ENCODE assay signal across 1 cellular context in the genomic region with DNA sequence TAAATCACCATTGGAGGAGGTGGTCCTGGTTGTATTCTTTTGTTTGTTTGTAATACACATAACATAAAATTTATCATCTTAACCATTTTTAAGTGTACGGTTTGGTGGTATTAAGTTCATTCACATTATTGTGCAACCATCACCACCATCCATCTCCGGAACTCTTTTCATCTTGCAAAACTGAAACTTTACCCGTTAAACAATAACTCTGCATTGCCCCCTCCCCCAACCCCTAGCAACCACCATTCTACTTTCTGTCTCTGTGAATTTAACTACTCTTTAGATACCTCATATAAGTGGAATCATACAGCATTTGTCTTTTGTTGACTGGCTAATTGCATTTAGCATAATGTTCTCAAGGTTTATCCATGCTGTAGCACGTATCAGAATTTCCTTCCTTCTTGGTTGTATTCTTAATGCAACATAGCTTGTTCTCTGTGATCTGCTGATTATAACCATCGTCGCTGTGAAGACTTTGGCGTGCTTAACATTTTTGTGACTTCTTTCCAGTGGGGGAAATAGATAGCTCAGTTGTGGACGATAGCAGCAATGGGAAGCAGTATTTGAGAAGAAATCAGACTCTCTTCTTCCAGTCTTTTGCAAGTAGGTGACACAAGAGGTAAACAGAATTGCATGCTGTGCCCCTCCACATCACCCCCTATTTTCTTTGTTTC.
TF ChIP-seq lines count a peak whose summit lies in the region.

No MANE protein-coding gene starts in this region.

TF ChIP-seq in HepG2, 621 proteins besides CTCF, POLR2A, EP300 and RAD21 (continued from another document and continues in another):
- TF ChIP-seq, protein P1, sequence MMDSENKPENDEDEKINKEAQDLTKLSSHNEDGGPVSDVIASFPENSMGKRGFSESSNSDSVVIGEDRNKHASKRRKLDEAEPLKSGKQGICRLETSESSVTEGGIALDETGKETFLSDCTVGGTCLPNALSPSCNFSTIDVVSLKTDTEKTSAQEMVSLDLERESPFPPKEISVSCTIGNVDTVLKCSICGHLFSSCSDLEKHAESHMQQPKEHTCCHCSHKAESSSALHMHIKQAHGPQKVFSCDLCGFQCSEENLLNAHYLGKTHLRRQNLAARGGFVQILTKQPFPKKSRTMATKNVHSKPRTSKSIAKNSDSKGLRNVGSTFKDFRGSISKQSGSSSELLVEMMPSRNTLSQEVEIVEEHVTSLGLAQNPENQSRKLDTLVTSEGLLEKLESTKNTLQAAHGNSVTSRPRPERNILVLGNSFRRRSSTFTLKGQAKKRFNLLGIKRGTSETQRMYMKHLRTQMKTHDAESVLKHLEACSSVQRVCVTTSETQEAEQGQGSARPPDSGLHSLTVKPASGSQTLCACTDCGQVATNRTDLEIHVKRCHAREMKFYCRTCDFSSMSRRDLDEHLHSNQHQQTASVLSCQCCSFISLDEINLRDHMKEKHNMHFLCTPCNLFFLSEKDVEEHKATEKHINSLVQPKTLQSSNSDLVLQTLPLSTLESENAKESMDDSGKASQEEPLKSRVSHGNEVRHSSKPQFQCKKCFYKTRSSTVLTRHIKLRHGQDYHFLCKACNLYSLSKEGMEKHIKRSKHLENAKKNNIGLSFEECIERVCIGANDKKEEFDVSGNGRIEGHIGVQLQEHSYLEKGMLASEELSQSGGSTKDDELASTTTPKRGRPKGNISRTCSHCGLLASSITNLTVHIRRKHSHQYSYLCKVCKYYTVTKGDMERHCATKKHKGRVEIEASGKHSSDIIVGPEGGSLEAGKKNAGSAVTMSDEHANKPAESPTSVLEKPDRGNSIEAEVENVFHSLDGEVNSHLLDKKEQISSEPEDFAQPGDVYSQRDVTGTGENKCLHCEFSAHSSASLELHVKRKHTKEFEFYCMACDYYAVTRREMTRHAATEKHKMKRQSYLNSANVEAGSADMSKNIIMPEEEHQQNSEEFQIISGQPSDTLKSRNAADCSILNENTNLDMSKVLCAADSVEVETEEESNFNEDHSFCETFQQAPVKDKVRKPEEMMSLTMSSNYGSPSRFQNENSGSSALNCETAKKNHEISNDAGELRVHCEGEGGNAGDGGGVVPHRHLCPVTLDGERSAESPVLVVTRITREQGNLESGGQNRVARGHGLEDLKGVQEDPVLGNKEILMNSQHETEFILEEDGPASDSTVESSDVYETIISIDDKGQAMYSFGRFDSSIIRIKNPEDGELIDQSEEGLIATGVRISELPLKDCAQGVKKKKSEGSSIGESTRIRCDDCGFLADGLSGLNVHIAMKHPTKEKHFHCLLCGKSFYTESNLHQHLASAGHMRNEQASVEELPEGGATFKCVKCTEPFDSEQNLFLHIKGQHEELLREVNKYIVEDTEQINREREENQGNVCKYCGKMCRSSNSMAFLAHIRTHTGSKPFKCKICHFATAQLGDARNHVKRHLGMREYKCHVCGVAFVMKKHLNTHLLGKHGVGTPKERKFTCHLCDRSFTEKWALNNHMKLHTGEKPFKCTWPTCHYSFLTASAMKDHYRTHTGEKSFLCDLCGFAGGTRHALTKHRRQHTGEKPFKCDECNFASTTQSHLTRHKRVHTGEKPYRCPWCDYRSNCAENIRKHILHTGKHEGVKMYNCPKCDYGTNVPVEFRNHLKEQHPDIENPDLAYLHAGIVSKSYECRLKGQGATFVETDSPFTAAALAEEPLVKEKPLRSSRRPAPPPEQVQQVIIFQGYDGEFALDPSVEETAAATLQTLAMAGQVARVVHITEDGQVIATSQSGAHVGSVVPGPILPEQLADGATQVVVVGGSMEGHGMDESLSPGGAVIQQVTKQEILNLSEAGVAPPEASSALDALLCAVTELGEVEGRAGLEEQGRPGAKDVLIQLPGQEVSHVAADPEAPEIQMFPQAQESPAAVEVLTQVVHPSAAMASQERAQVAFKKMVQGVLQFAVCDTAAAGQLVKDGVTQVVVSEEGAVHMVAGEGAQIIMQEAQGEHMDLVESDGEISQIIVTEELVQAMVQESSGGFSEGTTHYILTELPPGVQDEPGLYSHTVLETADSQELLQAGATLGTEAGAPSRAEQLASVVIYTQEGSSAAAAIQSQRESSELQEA (CRISPR knock-in tag; IDR thresholded peaks at IDR 0.05; ENCODE audit: not compliant biosample characterization), result no peak
- TF ChIP-seq BRCA1 (CRISPR knock-in tag; IDR thresholded peaks at IDR 0.05), result no peak
- no peak for TF ChIP-seq ZNF431 (CRISPR knock-in tag; IDR thresholded peaks at IDR 0.05; ENCODE audit: borderline replicate concordance, low read depth)
- TF ChIP-seq ZNF782 (CRISPR knock-in tag; IDR thresholded peaks at IDR 0.05; ENCODE audit: borderline replicate concordance), result no peak
- TF ChIP-seq, protein P2, sequence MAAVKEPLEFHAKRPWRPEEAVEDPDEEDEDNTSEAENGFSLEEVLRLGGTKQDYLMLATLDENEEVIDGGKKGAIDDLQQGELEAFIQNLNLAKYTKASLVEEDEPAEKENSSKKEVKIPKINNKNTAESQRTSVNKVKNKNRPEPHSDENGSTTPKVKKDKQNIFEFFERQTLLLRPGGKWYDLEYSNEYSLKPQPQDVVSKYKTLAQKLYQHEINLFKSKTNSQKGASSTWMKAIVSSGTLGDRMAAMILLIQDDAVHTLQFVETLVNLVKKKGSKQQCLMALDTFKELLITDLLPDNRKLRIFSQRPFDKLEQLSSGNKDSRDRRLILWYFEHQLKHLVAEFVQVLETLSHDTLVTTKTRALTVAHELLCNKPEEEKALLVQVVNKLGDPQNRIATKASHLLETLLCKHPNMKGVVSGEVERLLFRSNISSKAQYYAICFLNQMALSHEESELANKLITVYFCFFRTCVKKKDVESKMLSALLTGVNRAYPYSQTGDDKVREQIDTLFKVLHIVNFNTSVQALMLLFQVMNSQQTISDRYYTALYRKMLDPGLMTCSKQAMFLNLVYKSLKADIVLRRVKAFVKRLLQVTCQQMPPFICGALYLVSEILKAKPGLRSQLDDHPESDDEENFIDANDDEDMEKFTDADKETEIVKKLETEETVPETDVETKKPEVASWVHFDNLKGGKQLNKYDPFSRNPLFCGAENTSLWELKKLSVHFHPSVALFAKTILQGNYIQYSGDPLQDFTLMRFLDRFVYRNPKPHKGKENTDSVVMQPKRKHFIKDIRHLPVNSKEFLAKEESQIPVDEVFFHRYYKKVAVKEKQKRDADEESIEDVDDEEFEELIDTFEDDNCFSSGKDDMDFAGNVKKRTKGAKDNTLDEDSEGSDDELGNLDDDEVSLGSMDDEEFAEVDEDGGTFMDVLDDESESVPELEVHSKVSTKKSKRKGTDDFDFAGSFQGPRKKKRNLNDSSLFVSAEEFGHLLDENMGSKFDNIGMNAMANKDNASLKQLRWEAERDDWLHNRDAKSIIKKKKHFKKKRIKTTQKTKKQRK (IDR thresholded peaks at IDR 0.05; ENCODE audit: low read length), result no peak
- TF ChIP-seq, protein P3, sequence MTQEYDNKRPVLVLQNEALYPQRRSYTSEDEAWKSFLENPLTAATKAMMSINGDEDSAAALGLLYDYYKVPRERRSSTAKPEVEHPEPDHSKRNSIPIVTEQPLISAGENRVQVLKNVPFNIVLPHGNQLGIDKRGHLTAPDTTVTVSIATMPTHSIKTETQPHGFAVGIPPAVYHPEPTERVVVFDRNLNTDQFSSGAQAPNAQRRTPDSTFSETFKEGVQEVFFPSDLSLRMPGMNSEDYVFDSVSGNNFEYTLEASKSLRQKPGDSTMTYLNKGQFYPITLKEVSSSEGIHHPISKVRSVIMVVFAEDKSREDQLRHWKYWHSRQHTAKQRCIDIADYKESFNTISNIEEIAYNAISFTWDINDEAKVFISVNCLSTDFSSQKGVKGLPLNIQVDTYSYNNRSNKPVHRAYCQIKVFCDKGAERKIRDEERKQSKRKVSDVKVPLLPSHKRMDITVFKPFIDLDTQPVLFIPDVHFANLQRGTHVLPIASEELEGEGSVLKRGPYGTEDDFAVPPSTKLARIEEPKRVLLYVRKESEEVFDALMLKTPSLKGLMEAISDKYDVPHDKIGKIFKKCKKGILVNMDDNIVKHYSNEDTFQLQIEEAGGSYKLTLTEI (CRISPR knock-in tag; conservative IDR thresholded peaks at IDR 0.05), result no peak
- no peak for TF ChIP-seq PHF8 (CRISPR knock-in tag; IDR thresholded peaks at IDR 0.05)
- TF ChIP-seq ZNF430 (CRISPR knock-in tag; IDR thresholded peaks at IDR 0.05), result 0 out of 2 replicates have a peak, but pooled peaks have one; percentile 37
- TF ChIP-seq RXRB (CRISPR knock-in tag; IDR thresholded peaks at IDR 0.05; ENCODE audit: borderline replicate concordance), result no peak
- TF ChIP-seq FOXM1 (CRISPR knock-in tag; IDR thresholded peaks at IDR 0.05), result no peak
- TF ChIP-seq, protein P4, sequence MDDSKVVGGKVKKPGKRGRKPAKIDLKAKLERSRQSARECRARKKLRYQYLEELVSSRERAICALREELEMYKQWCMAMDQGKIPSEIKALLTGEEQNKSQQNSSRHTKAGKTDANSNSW (CRISPR knock-in tag; IDR thresholded peaks at IDR 0.05; ENCODE audit: borderline replicate concordance), result no peak
- no peak for TF ChIP-seq MAFG (CRISPR knock-in tag; IDR thresholded peaks at IDR 0.05)
- TF ChIP-seq MIXL1 (CRISPR knock-in tag; IDR thresholded peaks at IDR 0.05), result peak; percentile 27; the same call in 1 of the 2 replicates
- TF ChIP-seq GATAD2A (CRISPR knock-in tag; IDR thresholded peaks at IDR 0.05), result peak; percentile 83; the same call in 1 of the 2 replicates
- no peak; the same call in 1 of the 2 replicates for TF ChIP-seq CHD4 (IDR thresholded peaks at IDR 0.05; ENCODE audit: borderline replicate concordance, low read length)
- no peak for TF ChIP-seq ZNF335 (CRISPR knock-in tag; IDR thresholded peaks at IDR 0.05)
- no peak for TF ChIP-seq CENPT (CRISPR knock-in tag; IDR thresholded peaks at IDR 0.05; ENCODE audit: low read depth)
- no peak for TF ChIP-seq ZBTB3 (CRISPR knock-in tag; IDR thresholded peaks at IDR 0.05; ENCODE audit: borderline replicate concordance, low read depth)
- TF ChIP-seq GTF3A (CRISPR knock-in tag; conservative IDR thresholded peaks at IDR 0.05), result no peak
- no peak for TF ChIP-seq ZNF781 (CRISPR knock-in tag; IDR thresholded peaks at IDR 0.05; ENCODE audit: borderline replicate concordance, not compliant biosample characterization)
- no peak for TF ChIP-seq ZNF563 (CRISPR knock-in tag; IDR thresholded peaks at IDR 0.05)
- no peak for TF ChIP-seq KLF9 (CRISPR knock-in tag; IDR thresholded peaks at IDR 0.05; ENCODE audit: low read depth)
- TF ChIP-seq MTA3 (CRISPR knock-in tag; IDR thresholded peaks at IDR 0.05), result no peak
- TF ChIP-seq ZNF879 (CRISPR knock-in tag; IDR thresholded peaks at IDR 0.05), result no peak
- no peak for TF ChIP-seq ZNF569 (CRISPR knock-in tag; IDR thresholded peaks at IDR 0.05; ENCODE audit: borderline replicate concordance)
- TF ChIP-seq ZNF777 (CRISPR knock-in tag; IDR thresholded peaks at IDR 0.05), result no peak
- TF ChIP-seq ZNF883 (CRISPR knock-in tag; IDR thresholded peaks at IDR 0.05; ENCODE audit: not compliant biosample characterization), result no peak
- no peak for TF ChIP-seq SMARCE1 (IDR thresholded peaks at IDR 0.05; ENCODE audit: borderline replicate concordance)
- peak; percentile 27 for TF ChIP-seq STAG1 (CRISPR knock-in tag; IDR thresholded peaks at IDR 0.05)
- peak; percentile 50 for TF ChIP-seq RARA (CRISPR knock-in tag; IDR thresholded peaks at IDR 0.05)
- TF ChIP-seq, protein P5, sequence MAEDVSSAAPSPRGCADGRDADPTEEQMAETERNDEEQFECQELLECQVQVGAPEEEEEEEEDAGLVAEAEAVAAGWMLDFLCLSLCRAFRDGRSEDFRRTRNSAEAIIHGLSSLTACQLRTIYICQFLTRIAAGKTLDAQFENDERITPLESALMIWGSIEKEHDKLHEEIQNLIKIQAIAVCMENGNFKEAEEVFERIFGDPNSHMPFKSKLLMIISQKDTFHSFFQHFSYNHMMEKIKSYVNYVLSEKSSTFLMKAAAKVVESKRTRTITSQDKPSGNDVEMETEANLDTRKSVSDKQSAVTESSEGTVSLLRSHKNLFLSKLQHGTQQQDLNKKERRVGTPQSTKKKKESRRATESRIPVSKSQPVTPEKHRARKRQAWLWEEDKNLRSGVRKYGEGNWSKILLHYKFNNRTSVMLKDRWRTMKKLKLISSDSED (CRISPR knock-in tag; IDR thresholded peaks at IDR 0.05), result no peak
- TF ChIP-seq DNMT1 (CRISPR knock-in tag; IDR thresholded peaks at IDR 0.05), result no peak
- TF ChIP-seq, protein P6, sequence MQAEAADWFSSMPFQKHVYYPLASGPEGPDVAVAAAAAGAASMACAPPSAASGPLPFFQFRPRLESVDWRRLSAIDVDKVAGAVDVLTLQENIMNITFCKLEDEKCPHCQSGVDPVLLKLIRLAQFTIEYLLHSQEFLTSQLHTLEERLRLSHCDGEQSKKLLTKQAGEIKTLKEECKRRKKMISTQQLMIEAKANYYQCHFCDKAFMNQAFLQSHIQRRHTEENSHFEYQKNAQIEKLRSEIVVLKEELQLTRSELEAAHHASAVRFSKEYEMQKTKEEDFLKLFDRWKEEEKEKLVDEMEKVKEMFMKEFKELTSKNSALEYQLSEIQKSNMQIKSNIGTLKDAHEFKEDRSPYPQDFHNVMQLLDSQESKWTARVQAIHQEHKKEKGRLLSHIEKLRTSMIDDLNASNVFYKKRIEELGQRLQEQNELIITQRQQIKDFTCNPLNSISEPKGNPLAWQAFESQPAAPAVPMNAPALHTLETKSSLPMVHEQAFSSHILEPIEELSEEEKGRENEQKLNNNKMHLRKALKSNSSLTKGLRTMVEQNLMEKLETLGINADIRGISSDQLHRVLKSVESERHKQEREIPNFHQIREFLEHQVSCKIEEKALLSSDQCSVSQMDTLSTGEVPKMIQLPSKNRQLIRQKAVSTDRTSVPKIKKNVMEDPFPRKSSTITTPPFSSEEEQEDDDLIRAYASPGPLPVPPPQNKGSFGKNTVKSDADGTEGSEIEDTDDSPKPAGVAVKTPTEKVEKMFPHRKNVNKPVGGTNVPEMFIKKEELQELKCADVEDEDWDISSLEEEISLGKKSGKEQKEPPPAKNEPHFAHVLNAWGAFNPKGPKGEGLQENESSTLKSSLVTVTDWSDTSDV (CRISPR knock-in tag; IDR thresholded peaks at IDR 0.05), result no peak
- TF ChIP-seq TAF1 (CRISPR knock-in tag; IDR thresholded peaks at IDR 0.05), result no peak
- TF ChIP-seq, protein P7, sequence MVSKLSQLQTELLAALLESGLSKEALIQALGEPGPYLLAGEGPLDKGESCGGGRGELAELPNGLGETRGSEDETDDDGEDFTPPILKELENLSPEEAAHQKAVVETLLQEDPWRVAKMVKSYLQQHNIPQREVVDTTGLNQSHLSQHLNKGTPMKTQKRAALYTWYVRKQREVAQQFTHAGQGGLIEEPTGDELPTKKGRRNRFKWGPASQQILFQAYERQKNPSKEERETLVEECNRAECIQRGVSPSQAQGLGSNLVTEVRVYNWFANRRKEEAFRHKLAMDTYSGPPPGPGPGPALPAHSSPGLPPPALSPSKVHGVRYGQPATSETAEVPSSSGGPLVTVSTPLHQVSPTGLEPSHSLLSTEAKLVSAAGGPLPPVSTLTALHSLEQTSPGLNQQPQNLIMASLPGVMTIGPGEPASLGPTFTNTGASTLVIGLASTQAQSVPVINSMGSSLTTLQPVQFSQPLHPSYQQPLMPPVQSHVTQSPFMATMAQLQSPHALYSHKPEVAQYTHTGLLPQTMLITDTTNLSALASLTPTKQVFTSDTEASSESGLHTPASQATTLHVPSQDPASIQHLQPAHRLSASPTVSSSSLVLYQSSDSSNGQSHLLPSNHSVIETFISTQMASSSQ (IDR thresholded peaks at IDR 0.05; ENCODE audit: low read depth), result peak; percentile 84
- TF ChIP-seq, protein P7 (CRISPR knock-in tag; IDR thresholded peaks at IDR 0.05; ENCODE audit: borderline replicate concordance), result peak; percentile 89
